10 cellular contexts compared by ENCODE assay signal in genomic region chr2:222433381-222434173, GRCh38. TPM values are rescaled to one million over a fixed set of nuclear protein-coding genes. Genes with fewer than 3 reads are reported as not detected.
DNase-seq lines count a peak whose midpoint lies in the region; ATAC-seq and TF ChIP-seq lines count a peak whose summit lies in the region.
"Had no signal": no experiment of that assay in that cellular context is flagged by ENCODE, and none has a peak within 500 bp of the region (broad histone marks: within the 10 kb centered on the region; RNA-seq: fewer than 3 reads in every experiment).

No MANE protein-coding gene starts in this region.

- H3K4me1 Mint-ChIP-seq in activated naive CD8-positive, alpha-beta T cell treated with anti-CD3 and anti-CD28 coated beads for 36 hours, result no peaks in the 10 kb centered on the region

- H3K27ac ChIP-seq in OCI-LY7 (ENCODE audit: low read depth, low read length, poor library complexity, severe bottlenecking) (no peak overlapping the region), right cardiac atrium (ENCODE audit: low read length) (no peak overlapping the region)
- H3K27ac ChIP-seq: SK-N-MC had no signal

- H3K4me3 Mint-ChIP-seq in activated naive CD8-positive, alpha-beta T cell treated with anti-CD3 and anti-CD28 coated beads for 36 hours, result no peak overlapping the region
- H3K4me3 Mint-ChIP-seq: dendritic cell treated with granulocyte-macrophage colony-stimulating factor and Interleukin-4, amounts not matched to agents 40 ng/mL and 50 ng/mL, for 4 days had no signal

- DNase-seq in NCI-H1417 treated with DMSO at 0.1 percent for 48 hours (lab: John Stamatoyannopoulos, UW) (peak; percentile 29), kidney glomerular epithelial cell (lab: John Stamatoyannopoulos, UW) (peak; percentile 90), OCI-LY7 (ENCODE audit: low spot score) (no peak), right cardiac atrium (no peak)
- DNase-seq in activated naive CD8-positive, alpha-beta T cell treated with anti-CD3 and anti-CD28 coated beads for 36 hours, result no peak
- no peak for DNase-seq in activated CD4-positive, alpha-beta T cell treated with anti-CD3 and anti-CD28 coated beads for 48 hours

- no peaks in the 10 kb centered on the region for H3K27me3 ChIP-seq in right cardiac atrium (ENCODE audit: control insufficient read depth, insufficient read depth)

- BruUV-seq in OCI-LY7 (replicated peaks; lab: Mats Ljungman, UMichigan), result no TSS peak

- H3K4me1 ChIP-seq in OCI-LY7 (ENCODE audit: insufficient read depth, low read length, poor library complexity, severe bottlenecking), result no peaks in the 10 kb centered on the region
- H3K4me1 ChIP-seq in right cardiac atrium (ENCODE audit: control insufficient read depth, insufficient read depth, low read length), result no peaks in the 10 kb centered on the region

- no peak overlapping the region for H2AFZ ChIP-seq in OCI-LY7 (ENCODE audit: low read length)

- intact Hi-C loops in OCI-LY7 (cut with micrococcal nuclease; ENCODE audit: unreplicated experiment), result no loop called here
- intact Hi-C loops in right cardiac atrium (cut with DNase I), result no loop called here

- POLR2A ChIA-PET in OCI-LY7 (lab: Charles Lee), result interaction anchor here (1.3 kb wide), 1 partner anchor 108 kb away, joined by 3 read pairs; no protein-coding TSS in a partner anchor

- H3K36me3 ChIP-seq in OCI-LY7 (ENCODE audit: insufficient read depth, low read length), result no peaks in the 10 kb centered on the region

- H3K9me3 Mint-ChIP-seq in activated naive CD8-positive, alpha-beta T cell treated with anti-CD3 and anti-CD28 coated beads for 36 hours, result peaks cover 14% of the 10 kb centered on the region
- H3K9me3 Mint-ChIP-seq: dendritic cell treated with granulocyte-macrophage colony-stimulating factor and Interleukin-4, amounts not matched to agents 40 ng/mL and 50 ng/mL, for 4 days had no signal

- CTCF ChIA-PET in OCI-LY7 (lab: Charles Lee; ENCODE audit: unreplicated experiment), result no interaction called here

- H3K36me3 Mint-ChIP-seq in activated naive CD8-positive, alpha-beta T cell treated with anti-CD3 and anti-CD28 coated beads for 36 hours, result no peaks in the 10 kb centered on the region

- no peaks in the 10 kb centered on the region for H4K20me1 ChIP-seq in OCI-LY7 (ENCODE audit: insufficient read depth, low read length)

- no peaks in the 10 kb centered on the region for H3K9me2 ChIP-seq in OCI-LY7 (ENCODE audit: insufficient read depth, low read length)

- TF ChIP-seq CTCF in OCI-LY7 (conservative IDR thresholded peaks at IDR 0.05; ENCODE audit: low read length), result no peak

- ATAC-seq in GM18511 (IDR thresholded peaks at IDR 0.05; ENCODE audit: unreplicated experiment), result peak; percentile 86
- ATAC-seq in HG02588 (IDR thresholded peaks at IDR 0.05; ENCODE audit: unreplicated experiment), result peak; percentile 69
- ATAC-seq in right cardiac atrium, result no peak

- H3K27me3 Mint-ChIP-seq in activated naive CD8-positive, alpha-beta T cell treated with anti-CD3 and anti-CD28 coated beads for 36 hours, result peaks cover 21% of the 10 kb centered on the region

- no peak overlapping the region for H3K4me2 ChIP-seq in OCI-LY7 (ENCODE audit: low read length)

- no peak overlapping the region for H3K27ac Mint-ChIP-seq in activated naive CD8-positive, alpha-beta T cell treated with anti-CD3 and anti-CD28 coated beads for 36 hours

- H3K4me3 ChIP-seq in OCI-LY7 (ENCODE audit: low read depth, low read length, poor library complexity, severe bottlenecking) (no peak overlapping the region), right cardiac atrium (ENCODE audit: low read length) (no peak overlapping the region)
- H3K4me3 ChIP-seq: SK-N-MC had no signal

- H3K9me3 ChIP-seq in OCI-LY7 (ENCODE audit: low read length) (no peaks in the 10 kb centered on the region), right cardiac atrium (ENCODE audit: control insufficient read depth, low read length) (no peaks in the 10 kb centered on the region)

- 69% methylated on average over 8 of the region's 8 CpGs for WGBS in right cardiac atrium

- H3K79me2 ChIP-seq in OCI-LY7 (ENCODE audit: insufficient read depth, low read depth, low read length), result no peaks in the 10 kb centered on the region

RNA-seq across cellular contexts. Expression of gene SGPP2, which starts 9.2 kb away (rescaled TPM):
- total RNA-seq in activated naive CD8-positive, alpha-beta T cell treated with anti-CD3 and anti-CD28 coated beads for 36 hours, result 1 to 10 TPM; 2.7 to 3.1 TPM
- total RNA-seq in OCI-LY7 (2014; rRNA removed; shearing (Covaris generic)), result not detected in 2 replicates
- total RNA-seq in OCI-LY7 (2022) (not detected in 2 replicates), right cardiac atrium (10 to 100 TPM in 1 of 4 donors, 1 to 10 TPM in 3; 1.8 to 12.8 (median 6.7) TPM)
- polyA plus RNA-seq in right cardiac atrium, result 4.7 TPM

Comparison
In these comparisons a context has a peak if more than half of its experiments do, and no peak if none do; other contexts are left out.
1. ATAC-seq: peak in GM18511 (single experiment) and HG02588 (single experiment); none in right cardiac atrium (0 of 2).
2. DNase-seq: peak in NCI-H1417 treated with DMSO at 0.1 percent for 48 hours (single experiment) and kidney glomerular epithelial cell (single experiment); none in activated naive CD8-positive, alpha-beta T cell treated with anti-CD3 and anti-CD28 coated beads for 36 hours (single experiment), OCI-LY7 (single experiment), right cardiac atrium (0 of 3) and activated CD4-positive, alpha-beta T cell treated with anti-CD3 and anti-CD28 coated beads for 48 hours (single experiment).